ENCODE assay signal across 18 cellular contexts in genomic region chr2:173136614-173137013, GRCh38.
DNase-seq lines count a peak whose midpoint lies in the region; ATAC-seq, FAIRE-seq and TF ChIP-seq lines count a peak whose summit lies in the region.
"Had no signal": no experiment of that assay in that cellular context is flagged by ENCODE, and none has a peak within 500 bp of the region (broad histone marks: within the 10 kb centered on the region; RNA-seq: fewer than 3 reads in every experiment).

No MANE protein-coding gene starts in this region.

- H3K4me3 ChIP-seq in A673 (ENCODE audit: low read depth, low read length, poor library complexity, severe bottlenecking) = no peak overlapping the region
- H3K4me3 ChIP-seq: cardiac muscle cell, left ventricle myocardium inferior, uterus had no signal

- no peak for TF ChIP-seq CTCF in A673 (conservative IDR thresholded peaks at IDR 0.05; ENCODE audit: low read depth, low read length)

- no peak for ATAC-seq in HG02623 (IDR thresholded peaks at IDR 0.05; ENCODE audit: unreplicated experiment)
- ATAC-seq in GM21528 (IDR thresholded peaks at IDR 0.05; ENCODE audit: low FRiP score, unreplicated experiment) = no peak

- no peak for TF ChIP-seq POLR2A in GM12891 (IDR thresholded peaks at IDR 0.05; ENCODE audit: low read depth, low read length)

- DNase-seq in A673 (ENCODE audit: low spot score) = peak; percentile 54
- DNase-seq in GM12891 (ENCODE audit: insufficient read length, low spot score) = no peak
- DNase-seq in SW480 (ENCODE audit: low spot score) = peak; percentile 30
- DNase-seq in foreskin melanocyte = peak; percentile 26
- no peak for DNase-seq in GM19239 (ENCODE audit: insufficient read length, low spot score)
- no peak for DNase-seq in RCC 7860 (ENCODE audit: low spot score)
- DNase-seq: activated CD4-positive, CD25-positive, alpha-beta regulatory T cell treated with anti-CD3 and anti-CD28 coated beads, Interleukin-2, amount 50 U/mL, for 72 hours; activated naive CD4-positive, alpha-beta T cell treated with anti-CD3 and anti-CD28 coated beads, Interleukin-2, amount 50 U/mL, for 16 hours; Calu3; effector CD8-positive, alpha-beta T cell; Kasumi-1; left ventricle myocardium inferior; NCI-H187 treated with DMSO at 0.1 percent for 48 hours; NCI-H524 treated with DMSO at 0.1 percent for 48 hours; uterus had no signal

- POLR2A ChIA-PET in A673 (lab: Charles Lee; ENCODE audit: low non-redundant PET) = no interaction called here

- H3K27ac ChIP-seq in A673 (ENCODE audit: low read depth, low read length, poor library complexity, severe bottlenecking) = peak overlapping the region; percentile 31
- H3K27ac ChIP-seq: cardiac muscle cell, left ventricle myocardium inferior, uterus had no signal

- BruUV-seq in A673 (replicated peaks; lab: Mats Ljungman, UMichigan) = no TSS peak

- CTCF ChIA-PET in A673 (lab: Charles Lee) = interaction anchor here (1.0 kb wide), 1 partner anchor 33 kb away, joined by 4 read pairs; no protein-coding TSS in a partner anchor

- H3K27me3 ChIP-seq in A673 (replicated peaks; ENCODE audit: insufficient read depth, low read depth, low read length, poor library complexity) = no peaks in the 10 kb centered on the region
- H3K27me3 ChIP-seq: cardiac muscle cell, uterus had no signal

- intact Hi-C loops in A673 (cut with micrococcal nuclease; ENCODE audit: unreplicated experiment) = no loop called here

- peaks cover 30% of the 10 kb centered on the region for H3K4me1 ChIP-seq in A673 (ENCODE audit: insufficient read depth, low read length, poor library complexity, severe bottlenecking)
- H3K4me1 ChIP-seq: uterus had no signal

- FAIRE-seq in GM12891 (lab: Jason Lieb, UNC) (peak; percentile 28), GM19239 (lab: Jason Lieb, UNC) (no peak), RCC 7860 (lab: Jason Lieb, UNC) (no peak)

- no peaks in the 10 kb centered on the region for H3K36me3 ChIP-seq in A673 (ENCODE audit: insufficient read depth, low read length, poor library complexity, severe bottlenecking)
- H3K36me3 ChIP-seq: cardiac muscle cell, left ventricle myocardium inferior, uterus had no signal

- H3K9me3 ChIP-seq in A673 (ENCODE audit: low read depth, low read length, poor library complexity, severe bottlenecking) = peaks cover 6% of the 10 kb centered on the region
- H3K9me3 ChIP-seq: left ventricle myocardium inferior, uterus had no signal

TF ChIP-seq in GM12891, 5 proteins besides CTCF, POLR2A, EP300 and RAD21:
- TF ChIP-seq POLR2AphosphoS5 (IDR thresholded peaks at IDR 0.05; ENCODE audit: low read depth, low read length) (no peak), SPI1 (IDR thresholded peaks at IDR 0.05; ENCODE audit: low read depth, low read length) (no peak), POU2F2 (IDR thresholded peaks at IDR 0.05; ENCODE audit: low read depth, low read length) (no peak), PAX5 (IDR thresholded peaks at IDR 0.05; ENCODE audit: insufficient read depth, low read length, severe bottlenecking) (no peak), TAF1 (IDR thresholded peaks at IDR 0.05; ENCODE audit: low read depth, low read length) (no peak)

Comparison
In these comparisons a context has a peak if more than half of its experiments do, and no peak if none do; other contexts are left out.
1. DNase-seq: peak in A673 (single experiment), SW480 (single experiment) and foreskin melanocyte (single experiment); none in GM12891 (single experiment), GM19239 (single experiment) and RCC 7860 (single experiment).